In the genomic region with DNA sequence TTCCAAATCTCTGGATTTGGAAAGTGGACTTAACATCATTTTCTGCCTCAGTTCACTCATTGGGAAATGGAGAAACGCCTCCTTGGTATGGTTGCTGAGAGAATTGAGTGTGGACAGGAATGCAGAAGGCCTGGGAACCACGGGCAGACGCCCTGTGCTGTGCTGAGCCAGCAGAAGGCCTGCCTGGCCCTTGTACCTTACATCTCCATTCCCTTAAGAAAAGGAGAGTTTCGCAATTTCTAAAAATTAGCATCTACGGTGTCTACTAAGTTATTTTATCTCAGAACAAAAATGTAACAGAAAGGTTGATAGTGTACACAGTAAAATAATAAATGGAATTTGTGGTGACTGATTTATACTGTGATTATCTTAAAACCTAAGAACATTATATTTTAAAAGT, we compare ENCODE assay signal across 27 cellular contexts.
"Had no signal": no experiment of that assay in that cellular context is flagged by ENCODE, and none has a peak within 500 bp of the region (broad histone marks: within the 10 kb centered on the region; RNA-seq: fewer than 3 reads in every experiment).

No MANE protein-coding gene starts in this region.

- H3K27me3 Mint-ChIP-seq: activated CD4-positive, alpha-beta T cell treated with anti-CD3 and anti-CD28 coated beads, Interleukin-2, amount 10 ng/mL, durations not matched to agents 24 days and 14 days; activated CD8-positive, alpha-beta memory T cell treated with anti-CD3 and anti-CD28 coated beads, Interleukin-2, amount 10 ng/mL, durations not matched to agents 7 days and 5 days; activated naive CD8-positive, alpha-beta T cell; activated T-cell treated with anti-CD3 and anti-CD28 coated beads, Interleukin-2, amount 50 U/mL, for 24 hours had no signal

- FAIRE-seq: TTC549 had no signal

- H3K36me3 Mint-ChIP-seq: activated CD8-positive, alpha-beta memory T cell treated with anti-CD3 and anti-CD28 coated beads, Interleukin-2, amount 10 ng/mL, durations not matched to agents 7 days and 5 days; activated naive CD8-positive, alpha-beta T cell; T-cell had no signal

- DNase-seq: activated B cell treated with CpG ODN at 0.5 μM for 24 hours; activated CD4-positive, alpha-beta T cell treated with anti-CD3 and anti-CD28 coated beads for 1 hour; activated CD4-positive, alpha-beta T cell treated with anti-CD3 and anti-CD28 coated beads, Interleukin-2, amount 10 ng/mL, durations not matched to agents 24 days and 14 days; activated CD4-positive, alpha-beta T cell treated with anti-CD3 and anti-CD28 coated beads, Interleukin-2, amount 50 U/mL, for 48 hours; activated CD8-positive, alpha-beta memory T cell treated with anti-CD3 and anti-CD28 coated beads, Interleukin-2, amount 10 ng/mL, durations not matched to agents 7 days and 5 days; activated gamma-delta T cell; activated naive CD4-positive, alpha-beta T cell treated with anti-CD3 and anti-CD28 coated beads for 36 hours; activated T-cell treated with anti-CD3 and anti-CD28 coated beads, Interleukin-2, amount 50 U/mL, for 24 hours; Karpas-422; MM.1S; NCI-H1092; NCI-H1417 treated with DMSO at 0.1 percent for 48 hours; NCI-H1694; NCI-H2029; NCI-H2107; NCI-H2171 treated with DMSO at 0.1 percent for 48 hours; NCI-H345; NCI-H510A; NCI-H526 treated with DMSO at 0.1 percent for 48 hours; NCI-H82; SIG-M5; T-cell; T-helper 2 cell; T1000 had no signal

- H3K4me3 Mint-ChIP-seq: activated B cell treated with CpG ODN at 0.5 μM for 24 hours; activated CD4-positive, alpha-beta T cell treated with anti-CD3 and anti-CD28 coated beads, Interleukin-2, amount 10 ng/mL, durations not matched to agents 24 days and 14 days; activated CD8-positive, alpha-beta memory T cell treated with anti-CD3 and anti-CD28 coated beads, Interleukin-2, amount 10 ng/mL, durations not matched to agents 7 days and 5 days; activated naive CD4-positive, alpha-beta T cell treated with anti-CD3 and anti-CD28 coated beads for 36 hours; activated naive CD8-positive, alpha-beta T cell; activated T-cell treated with anti-CD3 and anti-CD28 coated beads, Interleukin-2, amount 50 U/mL, for 24 hours; activated T-helper 1 cell treated with anti-CD3 and anti-CD28 coated beads, Interleukin-12 subunit alpha, Interleukin-12 subunit beta, Interleukin-2, Interleukin-4 antibody, amounts not matched to agents 30 ng/mL and 10 ng/mL and 1 ng/mL, durations not matched to agents 14 hours and 24 hours and 36 hours; T-cell had no signal

- ATAC-seq: activated CD8-positive, alpha-beta memory T cell treated with anti-CD3 and anti-CD28 coated beads, Interleukin-2, amount 10 ng/mL, durations not matched to agents 7 days and 5 days; T-cell had no signal

- H3K27ac Mint-ChIP-seq: activated B cell treated with CpG ODN at 0.5 μM for 24 hours; activated CD4-positive, alpha-beta T cell treated with anti-CD3 and anti-CD28 coated beads, Interleukin-2, amount 10 ng/mL, durations not matched to agents 24 days and 14 days; activated CD8-positive, alpha-beta memory T cell treated with anti-CD3 and anti-CD28 coated beads, Interleukin-2, amount 10 ng/mL, durations not matched to agents 7 days and 5 days; activated naive CD4-positive, alpha-beta T cell treated with anti-CD3 and anti-CD28 coated beads for 36 hours; activated naive CD8-positive, alpha-beta T cell; activated T-cell treated with anti-CD3 and anti-CD28 coated beads, Interleukin-2, amount 50 U/mL, for 24 hours; activated T-helper 1 cell treated with anti-CD3 and anti-CD28 coated beads, Interleukin-12 subunit alpha, Interleukin-12 subunit beta, Interleukin-2, Interleukin-4 antibody, amounts not matched to agents 30 ng/mL and 10 ng/mL and 1 ng/mL, durations not matched to agents 14 hours and 24 hours and 36 hours; T-cell had no signal

- H3K4me1 Mint-ChIP-seq: activated B cell treated with CpG ODN at 0.5 μM for 24 hours; activated CD4-positive, alpha-beta T cell treated with anti-CD3 and anti-CD28 coated beads, Interleukin-2, amount 10 ng/mL, durations not matched to agents 24 days and 14 days; activated CD8-positive, alpha-beta memory T cell treated with anti-CD3 and anti-CD28 coated beads, Interleukin-2, amount 10 ng/mL, durations not matched to agents 7 days and 5 days; T-cell had no signal

- H3K9me3 Mint-ChIP-seq: activated B cell treated with CpG ODN at 0.5 μM for 24 hours; activated CD4-positive, alpha-beta T cell treated with anti-CD3 and anti-CD28 coated beads, Interleukin-2, amount 10 ng/mL, durations not matched to agents 24 days and 14 days; activated naive CD4-positive, alpha-beta T cell treated with anti-CD3 and anti-CD28 coated beads for 36 hours; activated T-cell treated with anti-CD3 and anti-CD28 coated beads, Interleukin-2, amount 50 U/mL, for 24 hours; activated T-helper 1 cell treated with anti-CD3 and anti-CD28 coated beads, Interleukin-12 subunit alpha, Interleukin-12 subunit beta, Interleukin-2, Interleukin-4 antibody, amounts not matched to agents 30 ng/mL and 10 ng/mL and 1 ng/mL, durations not matched to agents 14 hours and 24 hours and 36 hours; T-cell had no signal
